ENCODE assay signal across 1 cellular context in genomic region chr5:41794478-41794877, GRCh38.
TF ChIP-seq lines count a peak whose summit lies in the region.

No MANE protein-coding gene starts in this region.

TF ChIP-seq in HEK293, 187 proteins besides CTCF, POLR2A, EP300 and RAD21 (continued from another document):
- peak; percentile 73 for TF ChIP-seq PATZ1 (tag by site-specific recombination; IDR thresholded peaks at IDR 0.05)
- no peak for TF ChIP-seq PRDM4 (tag by site-specific recombination; IDR thresholded peaks at IDR 0.05)
- TF ChIP-seq TSHZ1 (tag by site-specific recombination; IDR thresholded peaks at IDR 0.05; ENCODE audit: borderline replicate concordance): peak; percentile 56; the same call in 1 of the 2 replicates
